17 cellular contexts compared by ENCODE assay signal in genomic region chr1:226060427-226060826, GRCh38. TPM values are rescaled to one million over a fixed set of nuclear protein-coding genes. Genes with fewer than 3 reads are reported as not detected.
DNase-seq lines count a peak whose midpoint lies in the region; ATAC-seq and TF ChIP-seq lines count a peak whose summit lies in the region.
"Had no signal": no experiment of that assay in that cellular context is flagged by ENCODE, and none has a peak within 500 bp of the region (broad histone marks: within the 10 kb centered on the region; RNA-seq: fewer than 3 reads in every experiment).

No MANE protein-coding gene starts in this region.

- ATAC-seq in SK-N-SH treated with all-trans-retinoic acid at 6 μM for 48 hours, result no peak
- no peak for ATAC-seq in lower lobe of right lung
- no peak for ATAC-seq in GM19023 (IDR thresholded peaks at IDR 0.05; ENCODE audit: unreplicated experiment)
- no peak for ATAC-seq in aorta (ENCODE audit: low FRiP score)
- ATAC-seq: left colon had no signal

- H3K9me2 ChIP-seq in SK-N-SH (no peaks in the 10 kb centered on the region), PC-9 (ENCODE audit: insufficient read depth) (no peaks in the 10 kb centered on the region)

- no peak overlapping the region for H3K4me3 ChIP-seq in SK-N-SH (ENCODE audit: low read depth in 2 of 2, low read length in 1 of 2)
- no peak overlapping the region; the same call in 1 of the 2 replicates for H3K4me3 ChIP-seq in PC-9
- H3K4me3 ChIP-seq in lower lobe of right lung, result no peak overlapping the region
- H3K4me3 ChIP-seq in spleen, result no peak overlapping the region
- no peak overlapping the region for H3K4me3 ChIP-seq in aorta (ENCODE audit: low read length in 2 of 2)

- H3F3A ChIP-seq in SK-N-SH (replicated peaks; ENCODE audit: insufficient read depth) (peaks cover 35% of the 10 kb centered on the region), PC-9 (ENCODE audit: insufficient read depth, low read depth) (peaks cover 19% of the 10 kb centered on the region)

- H4K20me1 ChIP-seq in SK-N-SH (ENCODE audit: insufficient read depth) (peaks cover 23% of the 10 kb centered on the region), PC-9 (ENCODE audit: insufficient read depth) (peaks cover 12% of the 10 kb centered on the region)

- no peak overlapping the region for H3K9ac ChIP-seq in SK-N-SH

- H3K79me2 ChIP-seq in SK-N-SH (ENCODE audit: insufficient read depth) (peaks cover 32% of the 10 kb centered on the region), PC-9 (ENCODE audit: low read depth) (peaks cover 28% of the 10 kb centered on the region)

- 88% methylated on average over 1 of the region's 1 CpG for WGBS in SK-N-SH (ENCODE audit: low lambda C conversion rate)
- WGBS in spleen, 5 donors, result 94 to 100% (median 95%) methylated on average over 1 of the region's 1 CpG
- 99 to 100% methylated on average over 1 of the region's 1 CpG for WGBS in aorta, 2 donors

- DNase-seq in SK-N-SH (no peak), PC-9 (no peak), lower lobe of right lung (no peak), spleen (no peak), NCI-H69 (lab: John Stamatoyannopoulos, UW) (no peak), aorta (no peak)
- DNase-seq: 8988T; activated CD4-positive, alpha-beta T cell treated with anti-CD3 and anti-CD28 coated beads for 1 hour; left colon; NCI-H1436 treated with DMSO at 0.1 percent for 48 hours; NCI-H510A; stimulated activated CD4-positive, alpha-beta T cell treated with anti-CD3 and anti-CD28 coated beads, Interleukin-12 subunit alpha, Interleukin-12 subunit beta, amount 100 ng/mL, for 4 hours; T-helper 1 cell had no signal

- no peaks in the 10 kb centered on the region for H3K9me3 ChIP-seq in SK-N-SH
- H3K9me3 ChIP-seq in PC-9 (ENCODE audit: insufficient read depth, low read depth), result no peaks in the 10 kb centered on the region
- H3K9me3 ChIP-seq in lower lobe of right lung, result no peaks in the 10 kb centered on the region
- no peaks in the 10 kb centered on the region for H3K9me3 ChIP-seq in spleen
- no peaks in the 10 kb centered on the region for H3K9me3 ChIP-seq in aorta (ENCODE audit: control insufficient read depth, low read length)
- H3K9me3 ChIP-seq: thoracic aorta had no signal

- no peak for TF ChIP-seq RAD21 in SK-N-SH (IDR thresholded peaks at IDR 0.05; ENCODE audit: low read length)

- no peak for TF ChIP-seq EP300 in SK-N-SH (IDR thresholded peaks at IDR 0.05; ENCODE audit: borderline replicate concordance in 1 of 2, low read depth in 1 of 2, low read length in 1 of 2)

- no TSS peak for BruUV-seq in PC-9 (replicated peaks; lab: Mats Ljungman, UMichigan)

- H3K4me1 ChIP-seq in SK-N-SH (ENCODE audit: control insufficient read depth in 1 of 2, insufficient read depth in 2 of 2, low read depth in 1 of 2, low read length in 1 of 2), result peaks cover 5 to 17% of the 10 kb centered on the region in 2 experiments; a peak in 3 of 4 replicates
- peaks cover 22% of the 10 kb centered on the region for H3K4me1 ChIP-seq in PC-9 (replicated peaks; ENCODE audit: insufficient read depth)
- H3K4me1 ChIP-seq in lower lobe of right lung, result peaks cover 27% of the 10 kb centered on the region
- H3K4me1 ChIP-seq in spleen, result peaks cover 16 to 40% (median 28%) of the 10 kb centered on the region in 6 donors
- peaks cover 0 to 5% of the 10 kb centered on the region in 2 donors for H3K4me1 ChIP-seq in aorta (ENCODE audit: control insufficient read depth in 1 of 2, insufficient read depth in 2 of 2, low read length in 2 of 2)

- H3K27me3 ChIP-seq in SK-N-SH (ENCODE audit: insufficient read depth) (no peaks in the 10 kb centered on the region), PC-9 (ENCODE audit: insufficient read depth, low read depth) (no peaks in the 10 kb centered on the region), lower lobe of right lung (ENCODE audit: low read depth) (no peaks in the 10 kb centered on the region), spleen (replicated peaks in 1 of 7) (no peaks in the 10 kb centered on the region), aorta (ENCODE audit: control insufficient read depth in 1 of 2, insufficient read depth in 2 of 2, low read length in 1 of 2) (no peaks in the 10 kb centered on the region)

- H3K36me3 ChIP-seq in SK-N-SH (replicated peaks in 1 of 2; ENCODE audit: control insufficient read depth in 1 of 2, insufficient read depth in 2 of 2, low read length in 1 of 2), result peaks cover 5 to 8% of the 10 kb centered on the region in 2 experiments
- H3K36me3 ChIP-seq in PC-9 (ENCODE audit: low read depth), result peaks cover 6% of the 10 kb centered on the region; the same call in 1 of the 2 replicates
- peaks cover 20% of the 10 kb centered on the region for H3K36me3 ChIP-seq in lower lobe of right lung
- peaks cover 0 to 48% (median 5%) of the 10 kb centered on the region in 6 donors for H3K36me3 ChIP-seq in spleen
- H3K36me3 ChIP-seq in aorta (ENCODE audit: control insufficient read depth in 1 of 2, insufficient read depth in 2 of 2, low read length in 1 of 2), result no peaks in the 10 kb centered on the region

- H3K4me2 ChIP-seq in SK-N-SH (peak overlapping the region; percentile 72; the same call in 1 of the 2 replicates), PC-9 (peak overlapping the region; percentile 83; the same call in 1 of the 2 replicates)

- TF ChIP-seq POLR2A in spleen (IDR thresholded peaks at IDR 0.05), result no peak

- CTCF ChIA-PET in SK-N-SH (lab: Yijun Ruan, JAX) (interaction anchor here (0.6 to 1.9 kb wide), 3 partner anchors 60 to 65 kb away, joined by 3 to 10 read pairs (median 6); no protein-coding TSS in a partner anchor), PC-9 (lab: Charles Lee) (no interaction called here)

- intact Hi-C loops in PC-9 (cut with micrococcal nuclease; ENCODE audit: unreplicated experiment), result loop anchor here (5.0 to 10.0 kb wide), 6 partner anchors 178 to 633 kb away; partner anchors contain the start of genes LBR, PARP1 and TMEM63A
- intact Hi-C loops in lower lobe of right lung (cut with DNase I), result loop anchor here (5.0 kb wide), 1 partner anchor 58 kb away; no protein-coding TSS in a partner anchor
- intact Hi-C loops in spleen (cut with DNase I; ENCODE audit: low total_unique reads), result no loop called here
- intact Hi-C loops in aorta (cut with DNase I), result loop anchor here in 1 of 2 donors (10.0 kb wide), 1 partner anchor 124 kb away; the partner anchor contains the start of gene ACBD3

- POLR2A ChIA-PET in SK-N-SH (lab: Yijun Ruan, JAX) (interaction anchor here (1.3 kb wide), 1 partner anchor 61 kb away, joined by 5 read pairs; the partner anchor contains the start of gene SDE2), PC-9 (lab: Charles Lee; ENCODE audit: unreplicated experiment) (no interaction called here)

- no peak for TF ChIP-seq CTCF in SK-N-SH (IDR thresholded peaks at IDR 0.05)
- no peak for TF ChIP-seq CTCF in PC-9 (conservative IDR thresholded peaks at IDR 0.05)
- TF ChIP-seq CTCF in lower lobe of right lung (IDR thresholded peaks at IDR 0.05), result no peak
- TF ChIP-seq CTCF in spleen (IDR thresholded peaks at IDR 0.05 in 8 of 11, conservative IDR thresholded peaks at IDR 0.05 in 3 of 11), result no peak

- H3K27ac ChIP-seq in SK-N-SH (ENCODE audit: low read depth in 2 of 2, low read length in 1 of 2) (peak overlapping the region; percentile 90 to 99; a peak in 3 of 4 replicates), PC-9 (no peak overlapping the region), lower lobe of right lung (peak overlapping the region; percentile 99), spleen (peak overlapping the region; percentile 9 to 100 (median 100)), aorta (ENCODE audit: low read depth in 1 of 2, low read length in 2 of 2) (no peak overlapping the region)
- H3K27ac ChIP-seq: KMS-11 had no signal

- no peak overlapping the region for H2AFZ ChIP-seq in SK-N-SH (ENCODE audit: low read depth)
- H2AFZ ChIP-seq in PC-9, result no peak overlapping the region

TF ChIP-seq in SK-N-SH, 30 proteins besides CTCF, POLR2A, EP300 and RAD21:
- TF ChIP-seq YY1 (IDR thresholded peaks at IDR 0.05; ENCODE audit: low read depth), result no peak

TF ChIP-seq in SK-N-SH treated with all-trans-retinoic acid at 6 μM for 48 hours, 23 proteins besides CTCF, POLR2A, EP300 and RAD21:
- no peak for TF ChIP-seq ZNF70 (CRISPR knock-in tag; IDR thresholded peaks at IDR 0.05)
- no peak for TF ChIP-seq GLIS3 (CRISPR knock-in tag; IDR thresholded peaks at IDR 0.05)
- TF ChIP-seq ESRRG (CRISPR knock-in tag; IDR thresholded peaks at IDR 0.05), result no peak
- TF ChIP-seq ZNF8 (CRISPR knock-in tag; IDR thresholded peaks at IDR 0.05), result no peak
- no peak for TF ChIP-seq CSDC2 (CRISPR knock-in tag; IDR thresholded peaks at IDR 0.05)
- no peak for TF ChIP-seq TCF4 (CRISPR knock-in tag; IDR thresholded peaks at IDR 0.05; ENCODE audit: borderline replicate concordance)
- no peak for TF ChIP-seq TSHZ2 (CRISPR knock-in tag; IDR thresholded peaks at IDR 0.05)

RNA-seq across cellular contexts. Expression of gene H3-3A, which starts 2.1 kb away (rescaled TPM):
- polyA plus RNA-seq in SK-N-SH (2012; rRNA removed) (315 and 370 TPM in 2 replicates), spleen (1,000 to 10,000 TPM in 1 of 3 donors, 100 to 1,000 TPM in 2; 837 to 1,089 (median 864) TPM), aorta (100 to 1,000 TPM; 464 to 699 TPM)
- polyA plus RNA-seq in SK-N-SH (2012; cell fraction: cytosol; rRNA removed), result 299 and 383 TPM in 2 replicates
- polyA plus RNA-seq in SK-N-SH (2012; cell fraction: nucleus; rRNA removed), result 85.2 and 129 TPM in 2 replicates
- total RNA-seq in PC-9 (2021) (404 and 584 TPM in 2 replicates), lower lobe of right lung (504 TPM), spleen (100 to 1,000 TPM; 362 to 685 (median 490) TPM), aorta (100 to 1,000 TPM; 310 to 349 TPM)

Comparison
In these comparisons a context has a peak if more than half of its experiments do, and no peak if none do; other contexts are left out.
1. H3K27ac ChIP-seq: peak in SK-N-SH (2 of 2), lower lobe of right lung (single experiment) and spleen (8 of 8); none in PC-9 (single experiment) and aorta (0 of 2).